13 cellular contexts compared by ENCODE assay signal in genomic region chr2:41926614-41927580, GRCh38.
DNase-seq lines count a peak whose midpoint lies in the region; ATAC-seq, FAIRE-seq and TF ChIP-seq lines count a peak whose summit lies in the region.
"Had no signal": no experiment of that assay in that cellular context is flagged by ENCODE, and none has a peak within 500 bp of the region (broad histone marks: within the 10 kb centered on the region; RNA-seq: fewer than 3 reads in every experiment).

No MANE protein-coding gene starts in this region.

- no peaks in the 10 kb centered on the region for H3K27me3 ChIP-seq in ascending aorta
- H3K27me3 ChIP-seq in sigmoid colon, result no peaks in the 10 kb centered on the region

- no peak for TF ChIP-seq POLR2A in sigmoid colon (IDR thresholded peaks at IDR 0.05)

- no peak for TF ChIP-seq CTCF in C4-2B (conservative IDR thresholded peaks at IDR 0.05)
- TF ChIP-seq CTCF in ascending aorta (IDR thresholded peaks at IDR 0.05), result no peak
- no peak for TF ChIP-seq CTCF in kidney (IDR thresholded peaks at IDR 0.05; ENCODE audit: borderline replicate concordance, extremely low read depth, insufficient read depth)
- TF ChIP-seq CTCF in sigmoid colon (IDR thresholded peaks at IDR 0.05), result no peak
- no peak for TF ChIP-seq CTCF in WTC11 (IDR thresholded peaks at IDR 0.05)

- no peaks in the 10 kb centered on the region for H3K27me3 Mint-ChIP-seq in activated CD8-positive, alpha-beta T cell treated with anti-CD3 and anti-CD28 coated beads, Interleukin-2, amount 10 ng/mL, durations not matched to agents 7 days and 5 days (ENCODE audit: low read depth)
- peaks cover 3% of the 10 kb centered on the region; the same call in 1 of the 2 replicates for H3K27me3 Mint-ChIP-seq in WTC11 (ENCODE audit: low read depth)

- no peak overlapping the region for H3K4me3 ChIP-seq in ascending aorta
- H3K4me3 ChIP-seq in kidney (ENCODE audit: low read length in 2 of 2), result no peak overlapping the region
- H3K4me3 ChIP-seq in sigmoid colon, result no peak overlapping the region

- H3K4me3 Mint-ChIP-seq in activated CD8-positive, alpha-beta T cell treated with anti-CD3 and anti-CD28 coated beads, Interleukin-2, amount 10 ng/mL, durations not matched to agents 7 days and 5 days, result no peak overlapping the region
- no peak overlapping the region for H3K4me3 Mint-ChIP-seq in WTC11

- intact Hi-C loops in ascending aorta (cut with DNase I) (loop anchor here (5.0 kb wide), 1 partner anchor 55 kb away; no protein-coding TSS in a partner anchor), kidney (cut with DNase I) (no loop called here), sigmoid colon (cut with DNase I) (loop anchor here (2.0 to 5.0 kb wide), 3 partner anchors 55 to 128 kb away; no protein-coding TSS in a partner anchor)

- POLR2A ChIA-PET in activated CD8-positive, alpha-beta T cell treated with anti-CD3 and anti-CD28 coated beads, Interleukin-2, amount 10 ng/mL, durations not matched to agents 7 days and 5 days (lab: Charles Lee), result no interaction called here
- POLR2A ChIA-PET in WTC11 (lab: Charles Lee), result interaction anchor here (0.9 kb wide), 1 partner anchor 11 kb away, joined by 4 read pairs; no protein-coding TSS in a partner anchor

- H3K4me1 Mint-ChIP-seq in activated CD8-positive, alpha-beta T cell treated with anti-CD3 and anti-CD28 coated beads, Interleukin-2, amount 10 ng/mL, durations not matched to agents 7 days and 5 days (ENCODE audit: low read depth), result no peaks in the 10 kb centered on the region
- H3K4me1 Mint-ChIP-seq in WTC11, result peaks cover under 1% of the 10 kb centered on the region; the same call in 1 of the 2 replicates

- FAIRE-seq in kidney (lab: Jason Lieb, UNC), result no peak
- FAIRE-seq: H1 had no signal

- WGBS in sigmoid colon, 2 donors, result 82 to 83% methylated on average over 8 of the region's 8 CpGs

- no peaks in the 10 kb centered on the region for H3K36me3 Mint-ChIP-seq in activated CD8-positive, alpha-beta T cell treated with anti-CD3 and anti-CD28 coated beads, Interleukin-2, amount 10 ng/mL, durations not matched to agents 7 days and 5 days (ENCODE audit: low read depth)
- 0 out of 2 replicates have a peak, but pooled peaks cover 5% of the 10 kb centered on the region for H3K36me3 Mint-ChIP-seq in WTC11

- H3K9ac ChIP-seq in kidney (ENCODE audit: low read length in 2 of 2), result no peak overlapping the region

- peaks cover 0 to 16% of the 10 kb centered on the region in 2 donors for H3K4me1 ChIP-seq in ascending aorta
- H3K4me1 ChIP-seq in kidney (ENCODE audit: control insufficient read depth in 1 of 2, insufficient read depth in 1 of 2, low read depth in 1 of 2, low read length in 2 of 2), result peaks cover 4 to 6% of the 10 kb centered on the region in 2 donors
- peaks cover 0 to 83% (median 76%) of the 10 kb centered on the region in 4 donors for H3K4me1 ChIP-seq in sigmoid colon

- no peak for ATAC-seq in activated CD8-positive, alpha-beta T cell treated with anti-CD3 and anti-CD28 coated beads, Interleukin-2, amount 10 ng/mL, durations not matched to agents 7 days and 5 days
- ATAC-seq in WTC11, result no peak
- ATAC-seq in HG03095 (IDR thresholded peaks at IDR 0.05; ENCODE audit: unreplicated experiment), result no peak

- peak overlapping the region; percentile 17; the same call in 1 of the 2 replicates for H3K27ac ChIP-seq in C4-2B
- H3K27ac ChIP-seq in ascending aorta, result peak overlapping the region; percentile 60 to 64
- H3K27ac ChIP-seq in kidney (ENCODE audit: low read depth in 2 of 2, low read length in 2 of 2), result peak overlapping the region in 1 of 2 donors; percentile 8
- peak overlapping the region in 3 of 4 donors; percentile 83 to 90 (median 84) for H3K27ac ChIP-seq in sigmoid colon

- DNase-seq in ascending aorta (ENCODE audit: low spot score in 2 of 2) (peak in 1 of 2 donors; percentile 69), kidney (peak; percentile 90), sigmoid colon (peak; percentile 95), UCSD-AML1 (lab: John Stamatoyannopoulos, UW; ENCODE audit: unreplicated experiment) (no peak), WTC11 (ENCODE audit: low spot score) (no peak)
- no peak for DNase-seq in activated CD8-positive, alpha-beta T cell treated with anti-CD3 and anti-CD28 coated beads, Interleukin-2, amount 10 ng/mL, durations not matched to agents 7 days and 5 days
- DNase-seq: DMS153, NCI-H226 had no signal

- H3K36me3 ChIP-seq in ascending aorta, result no peaks in the 10 kb centered on the region
- H3K36me3 ChIP-seq in kidney (ENCODE audit: control insufficient read depth in 1 of 2, insufficient read depth in 2 of 2, low read length in 2 of 2), result no peaks in the 10 kb centered on the region
- H3K36me3 ChIP-seq in sigmoid colon, result no peaks in the 10 kb centered on the region

- TF ChIP-seq EP300 in sigmoid colon (IDR thresholded peaks at IDR 0.05), result peak in 2 of 4 donors; percentile 18 to 84

- H3K9me3 Mint-ChIP-seq in activated CD8-positive, alpha-beta T cell treated with anti-CD3 and anti-CD28 coated beads, Interleukin-2, amount 10 ng/mL, durations not matched to agents 7 days and 5 days (ENCODE audit: insufficient read depth), result no peaks in the 10 kb centered on the region
- H3K9me3 Mint-ChIP-seq in WTC11, result peaks cover 11% of the 10 kb centered on the region

- CTCF ChIA-PET in activated CD8-positive, alpha-beta T cell treated with anti-CD3 and anti-CD28 coated beads, Interleukin-2, amount 10 ng/mL, durations not matched to agents 7 days and 5 days (lab: Charles Lee), result interaction anchor here (0.6 kb wide), 1 partner anchor 511 kb away, joined by 3 read pairs; no protein-coding TSS in a partner anchor
- CTCF ChIA-PET in WTC11 (lab: Charles Lee), result interaction anchor here (2.6 kb wide), 1 partner anchor 11 kb away, joined by 9 read pairs; no protein-coding TSS in a partner anchor

- H3K27ac Mint-ChIP-seq in activated CD8-positive, alpha-beta T cell treated with anti-CD3 and anti-CD28 coated beads, Interleukin-2, amount 10 ng/mL, durations not matched to agents 7 days and 5 days, result no peak overlapping the region
- H3K27ac Mint-ChIP-seq in WTC11, result no peak overlapping the region
- H3K27ac Mint-ChIP-seq: activated T-helper 2 cell treated with anti-CD3 and anti-CD28 coated beads, Interferon-gamma antibody, Interleukin-2, Interleukin-4, amounts not matched to agents 10 μg/mL and 5 μg/mL and 100 μg/mL, durations not matched to agents 14 hours and 24 hours and 36 hours; progenitor cell of endocrine pancreas had no signal

- H3K9me3 ChIP-seq in ascending aorta (no peaks in the 10 kb centered on the region), kidney (ENCODE audit: control insufficient read depth in 1 of 2, low read length in 2 of 2) (no peaks in the 10 kb centered on the region), sigmoid colon (no peaks in the 10 kb centered on the region)

TF ChIP-seq in WTC11, 78 proteins besides CTCF, POLR2A, EP300 and RAD21 (continues in another document):
- TF ChIP-seq NFYB (CRISPR knock-in tag; conservative IDR thresholded peaks at IDR 0.05; ENCODE audit: low read depth), result no peak
- no peak for TF ChIP-seq ZBTB43 (CRISPR knock-in tag; IDR thresholded peaks at IDR 0.05)
- TF ChIP-seq ZNF317 (CRISPR knock-in tag; IDR thresholded peaks at IDR 0.05; ENCODE audit: borderline replicate concordance, low read depth), result no peak
- no peak for TF ChIP-seq ATF1 (CRISPR knock-in tag; IDR thresholded peaks at IDR 0.05)
- no peak for TF ChIP-seq FOXP4 (CRISPR knock-in tag; IDR thresholded peaks at IDR 0.05)

Comparison
In these comparisons a context has a peak if more than half of its experiments do, and no peak if none do; other contexts are left out.
1. DNase-seq: peak in kidney (single experiment) and sigmoid colon (single experiment); none in activated CD8-positive, alpha-beta T cell treated with anti-CD3 and anti-CD28 coated beads, Interleukin-2, amount 10 ng/mL, durations not matched to agents 7 days and 5 days (single experiment), UCSD-AML1 (single experiment) and WTC11 (single experiment).